17 cellular contexts compared by ENCODE assay signal in genomic region chr5:61582421-61582820, GRCh38.
DNase-seq lines count a peak whose midpoint lies in the region; ATAC-seq and TF ChIP-seq lines count a peak whose summit lies in the region.
"Had no signal": no experiment of that assay in that cellular context is flagged by ENCODE, and none has a peak within 500 bp of the region (broad histone marks: within the 10 kb centered on the region; RNA-seq: fewer than 3 reads in every experiment).

No MANE protein-coding gene starts in this region.

- no peaks in the 10 kb centered on the region for H3K27me3 ChIP-seq in neuronal stem cell (ENCODE audit: control insufficient read depth in 3 of 3, insufficient read depth in 3 of 3, low read depth in 1 of 3, low read length in 3 of 3)
- no peaks in the 10 kb centered on the region for H3K27me3 ChIP-seq in body of pancreas

- no peak overlapping the region for H2BK15ac ChIP-seq in neuronal stem cell (ENCODE audit: low read length)

- H3K36me3 Mint-ChIP-seq in natural killer cell, result no peaks in the 10 kb centered on the region
- H3K36me3 Mint-ChIP-seq: CD4-positive, CD25-positive, alpha-beta regulatory T cell had no signal

- no peak overlapping the region for H2BK120ac ChIP-seq in neuronal stem cell (ENCODE audit: low read depth, low read length)

- H2AK5ac ChIP-seq in neuronal stem cell (ENCODE audit: low read depth, low read length), result no peak overlapping the region

- ATAC-seq in natural killer cell (no peak), body of pancreas (no peak)

- H3K4ac ChIP-seq in neuronal stem cell (ENCODE audit: low read length), result no peak overlapping the region

- H3K4me1 ChIP-seq in neuronal stem cell (ENCODE audit: control insufficient read depth in 2 of 2, insufficient read depth in 1 of 2, low read depth in 1 of 2, low read length in 2 of 2) (peaks cover 0 to 9% of the 10 kb centered on the region in 2 donors), body of pancreas (peaks cover 10% of the 10 kb centered on the region)
- H3K4me1 ChIP-seq: Caco-2 had no signal

- H3K9me3 ChIP-seq in neuronal stem cell (replicated peaks in 1 of 2; ENCODE audit: control insufficient read depth in 2 of 2, insufficient read depth in 1 of 2, low read depth in 1 of 2, low read length in 2 of 2), result peaks cover 0 to 8% of the 10 kb centered on the region in 2 donors
- no peaks in the 10 kb centered on the region for H3K9me3 ChIP-seq in body of pancreas

- H3K36me3 ChIP-seq in neuronal stem cell (replicated peaks in 1 of 2; ENCODE audit: control insufficient read depth in 2 of 2, insufficient read depth in 2 of 2, low read length in 2 of 2) (no peaks in the 10 kb centered on the region), body of pancreas (replicated peaks in 1 of 2; ENCODE audit: insufficient read depth in 1 of 2, low read depth in 2 of 2) (no peaks in the 10 kb centered on the region)

- WGBS in neuronal stem cell (ENCODE audit: extremely low coverage in 2 of 2, insufficient read length in 2 of 2, insufficient replicate concordance in 1 of 2), 2 donors, result no CpG with 5 or more reads among the region's 2 CpGs
- WGBS in body of pancreas, 2 donors, result 10 to 19% methylated on average over 2 of the region's 2 CpGs

- no peak overlapping the region for H3K4me3 Mint-ChIP-seq in natural killer cell
- H3K4me3 Mint-ChIP-seq: CD4-positive, CD25-positive, alpha-beta regulatory T cell had no signal

- H3K4me1 Mint-ChIP-seq in natural killer cell, result no peaks in the 10 kb centered on the region
- H3K4me1 Mint-ChIP-seq: CD4-positive, CD25-positive, alpha-beta regulatory T cell had no signal

- no peak overlapping the region for H4K8ac ChIP-seq in neuronal stem cell (ENCODE audit: low read depth, low read length)

- H3K27ac ChIP-seq in neuronal stem cell (replicated peaks; ENCODE audit: low read length) (no peak overlapping the region), body of pancreas (no peak overlapping the region)
- H3K27ac ChIP-seq: RWPE1 had no signal

- no peaks in the 10 kb centered on the region for H3K9me3 Mint-ChIP-seq in natural killer cell

- no peak for TF ChIP-seq POLR2A in body of pancreas (IDR thresholded peaks at IDR 0.05)

- DNase-seq in NCI-H226 (peak; percentile 55), cardiac fibroblast (ENCODE audit: low read depth in 2 of 2) (peak; percentile 20 to 68), fibroblast of the aortic adventitia (ENCODE audit: low read depth) (peak; percentile 69), neuronal stem cell (ENCODE audit: low spot score) (no peak), NCI-H2029 treated with DMSO at 0.1 percent for 48 hours (lab: John Stamatoyannopoulos, UW) (no peak), OCI-M2 (lab: John Stamatoyannopoulos, UW; ENCODE audit: unreplicated experiment) (no peak), natural killer cell (no peak), body of pancreas (no peak)
- DNase-seq: Caco-2; CD4-positive, CD25-positive, alpha-beta regulatory T cell; DMS 273 treated with DMSO at 0.1 percent for 48 hours; DMS79 treated with DMSO at 0.1 percent for 48 hours; Karpas-422; NCI-H1417 treated with DMSO at 0.1 percent for 48 hours; NCI-H187 treated with DMSO at 0.1 percent for 48 hours; NCI-H510A had no signal

- H3K27me3 Mint-ChIP-seq in natural killer cell (ENCODE audit: low read depth in 2 of 2), result peaks cover 0 to 2% of the 10 kb centered on the region in 2 donors

- intact Hi-C loops in natural killer cell (cut with micrococcal nuclease), result no loop called here
- intact Hi-C loops in body of pancreas (cut with DNase I), result no loop called here

- no peak overlapping the region for H3K23ac ChIP-seq in neuronal stem cell (ENCODE audit: low read depth, low read length, poor library complexity)

- H3K4me3 ChIP-seq in cardiac fibroblast (replicated peaks in 1 of 2; ENCODE audit: low read depth in 2 of 2, low read length in 2 of 2), result no peak overlapping the region
- H3K4me3 ChIP-seq in fibroblast of the aortic adventitia (ENCODE audit: low read depth, low read length), result no peak overlapping the region
- H3K4me3 ChIP-seq in neuronal stem cell (ENCODE audit: low read length in 2 of 2), result no peak overlapping the region
- H3K4me3 ChIP-seq in body of pancreas, result no peak overlapping the region

- H2BK5ac ChIP-seq in neuronal stem cell (ENCODE audit: low read length), result no peak overlapping the region

- H3K79me1 ChIP-seq in neuronal stem cell (ENCODE audit: low read depth, low read length), result no peaks in the 10 kb centered on the region

- no peak overlapping the region for H3K18ac ChIP-seq in neuronal stem cell (ENCODE audit: low read length)

- no peak overlapping the region for H3K14ac ChIP-seq in neuronal stem cell (ENCODE audit: low read length)

- peak overlapping the region; percentile 13 for H2AFZ ChIP-seq in neuronal stem cell (ENCODE audit: low read length)

- no peak overlapping the region for H3K9ac ChIP-seq in neuronal stem cell (ENCODE audit: low read depth, low read length, poor library complexity)

- no peak for TF ChIP-seq CTCF in cardiac fibroblast (IDR thresholded peaks at IDR 0.05; ENCODE audit: low read depth, low read length)
- TF ChIP-seq CTCF in fibroblast of the aortic adventitia (IDR thresholded peaks at IDR 0.05; ENCODE audit: insufficient read depth, low read length), result no peak
- TF ChIP-seq CTCF in natural killer cell (IDR thresholded peaks at IDR 0.05), result no peak
- TF ChIP-seq CTCF in body of pancreas (IDR thresholded peaks at IDR 0.05), result no peak

- H2BK12ac ChIP-seq in neuronal stem cell (ENCODE audit: low read length), result no peak overlapping the region

- no peak overlapping the region for H4K91ac ChIP-seq in neuronal stem cell (ENCODE audit: low read depth, low read length, poor library complexity)

- H3K4me2 ChIP-seq in neuronal stem cell (ENCODE audit: insufficient read depth, low read length, poor library complexity, severe bottlenecking), result no peak overlapping the region

- H3K27ac Mint-ChIP-seq in natural killer cell, result no peak overlapping the region
- H3K27ac Mint-ChIP-seq: CD4-positive, CD25-positive, alpha-beta regulatory T cell had no signal

Comparison
In these comparisons a context has a peak if more than half of its experiments do, and no peak if none do; other contexts are left out.
1. DNase-seq: peak in NCI-H226 (single experiment), cardiac fibroblast (2 of 2) and fibroblast of the aortic adventitia (single experiment); none in neuronal stem cell (single experiment), NCI-H2029 treated with DMSO at 0.1 percent for 48 hours (single experiment), OCI-M2 (single experiment), natural killer cell (single experiment) and body of pancreas (0 of 4).